In the genomic region with DNA sequence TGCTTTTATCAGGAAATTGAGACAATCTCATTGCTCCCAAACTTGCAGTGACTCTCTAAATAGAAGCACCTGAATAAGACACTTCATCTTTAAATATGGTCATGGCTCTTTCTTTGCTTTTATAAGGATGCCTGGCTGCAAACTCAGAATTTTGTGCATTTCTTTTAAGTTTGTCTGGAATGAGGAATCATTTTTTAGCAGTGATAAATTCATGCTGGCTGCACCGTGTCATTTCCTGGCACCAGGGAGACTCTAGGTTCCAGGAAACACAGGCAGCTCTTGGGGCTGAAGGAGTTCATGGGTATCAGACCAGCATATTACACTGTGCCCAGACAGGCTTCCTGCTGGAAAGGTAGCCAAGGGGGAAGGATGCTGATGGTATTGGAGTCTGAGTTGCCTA, we compare ENCODE assay signal across 1 cellular context.
TF ChIP-seq lines count a peak whose summit lies in the region.

No MANE protein-coding gene starts in this region.

TF ChIP-seq in IMR-90, 13 proteins besides CTCF, POLR2A, EP300 and RAD21 (continued from another document):
- TF ChIP-seq MAFK (IDR thresholded peaks at IDR 0.05; ENCODE audit: low read depth, low read length): no peak
- TF ChIP-seq SMC3 (IDR thresholded peaks at IDR 0.05; ENCODE audit: low read depth, low read length): no peak
- no peak for TF ChIP-seq RCOR1 (IDR thresholded peaks at IDR 0.05; ENCODE audit: insufficient replicate concordance, low read length)
- TF ChIP-seq CEBPB (IDR thresholded peaks at IDR 0.05; ENCODE audit: low read depth, low read length): no peak
- TF ChIP-seq MAZ (IDR thresholded peaks at IDR 0.05; ENCODE audit: borderline replicate concordance, low read depth, low read length): no peak
